9 cellular contexts compared by ENCODE assay signal in the genomic region with DNA sequence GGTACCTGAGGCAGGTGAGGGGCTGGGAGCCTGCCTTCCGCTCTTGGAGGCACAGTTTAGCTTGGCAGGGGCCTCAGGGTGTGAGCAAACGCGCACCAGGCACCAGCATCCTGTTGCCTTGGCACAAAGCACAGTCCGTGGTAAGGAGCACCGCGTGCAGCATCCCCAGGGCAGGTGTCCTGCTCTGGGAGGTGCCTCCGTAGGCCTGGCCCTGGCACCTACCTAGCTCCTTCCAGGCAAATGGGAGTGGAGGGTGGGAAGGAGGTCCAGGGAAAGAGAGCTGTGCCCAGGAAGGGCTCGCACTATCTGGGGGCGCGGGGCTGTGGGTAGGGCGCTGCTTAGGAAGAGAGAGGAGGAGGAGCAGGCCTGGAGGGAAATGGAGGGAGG. TPM values are rescaled to one million over a fixed set of nuclear protein-coding genes. Genes with fewer than 3 reads are reported as not detected.
DNase-seq lines count a peak whose midpoint lies in the region; ATAC-seq and TF ChIP-seq lines count a peak whose summit lies in the region.
"Had no signal": no experiment of that assay in that cellular context is flagged by ENCODE, and none has a peak within 500 bp of the region (broad histone marks: within the 10 kb centered on the region; RNA-seq: fewer than 3 reads in every experiment).

No MANE protein-coding gene starts in this region.

- H3K27me3 ChIP-seq in OCI-LY1 (ENCODE audit: insufficient read depth, low read length): no peaks in the 10 kb centered on the region

- H3K4me3 Mint-ChIP-seq in stimulated activated effector memory CD8-positive, alpha-beta T cell treated with anti-CD3 and anti-CD28 coated beads, Interleukin-12 subunit alpha, Interleukin-12 subunit beta, amount 100 ng/mL, for 72 hours: peak overlapping the region; percentile 68

- H3K27ac Mint-ChIP-seq in stimulated activated effector memory CD8-positive, alpha-beta T cell treated with anti-CD3 and anti-CD28 coated beads, Interleukin-12 subunit alpha, Interleukin-12 subunit beta, amount 100 ng/mL, for 72 hours: peak overlapping the region; percentile 29
- H3K27ac Mint-ChIP-seq: CD4-positive, CD25-positive, alpha-beta regulatory T cell had no signal

- H3K36me3 ChIP-seq in OCI-LY1 (ENCODE audit: insufficient read depth, low read length): peaks cover 7% of the 10 kb centered on the region; the same call in 1 of the 2 replicates

- H3K79me2 ChIP-seq in OCI-LY1 (ENCODE audit: insufficient read depth, low read length): no peaks in the 10 kb centered on the region

- H2AFZ ChIP-seq in OCI-LY1 (ENCODE audit: low read length): no peak overlapping the region

- H3K4me1 Mint-ChIP-seq in stimulated activated effector memory CD8-positive, alpha-beta T cell treated with anti-CD3 and anti-CD28 coated beads, Interleukin-12 subunit alpha, Interleukin-12 subunit beta, amount 100 ng/mL, for 72 hours: peaks cover 50% of the 10 kb centered on the region

- no peak for ATAC-seq in stimulated activated effector memory CD8-positive, alpha-beta T cell treated with anti-CD3 and anti-CD28 coated beads, Interleukin-12 subunit alpha, Interleukin-12 subunit beta, amount 100 ng/mL, for 72 hours
- ATAC-seq in GM18873 (IDR thresholded peaks at IDR 0.05; ENCODE audit: low FRiP score, unreplicated experiment) (no peak), GM19324 (IDR thresholded peaks at IDR 0.05; ENCODE audit: low FRiP score, unreplicated experiment) (no peak)

- H4K20me1 ChIP-seq in OCI-LY1 (ENCODE audit: insufficient read depth, low read length): no peaks in the 10 kb centered on the region

- DNase-seq in NCI-H526 (lab: John Stamatoyannopoulos, UW) (peak; percentile 34 to 62), NCI-H526 treated with DMSO at 0.1 percent for 48 hours (lab: John Stamatoyannopoulos, UW) (no peak), glomerular visceral epithelial cell (ENCODE audit: extremely low spot score) (peak; percentile 3), cardiac septum (ENCODE audit: low spot score) (no peak)
- DNase-seq in stimulated activated effector memory CD8-positive, alpha-beta T cell treated with anti-CD3 and anti-CD28 coated beads, Interleukin-12 subunit alpha, Interleukin-12 subunit beta, amount 100 ng/mL, for 72 hours (ENCODE audit: low spot score in 2 of 2): no peak

- peaks cover 7% of the 10 kb centered on the region for H3K36me3 Mint-ChIP-seq in stimulated activated effector memory CD8-positive, alpha-beta T cell treated with anti-CD3 and anti-CD28 coated beads, Interleukin-12 subunit alpha, Interleukin-12 subunit beta, amount 100 ng/mL, for 72 hours
- H3K36me3 Mint-ChIP-seq: CD4-positive, CD25-positive, alpha-beta regulatory T cell had no signal

- intact Hi-C loops in cardiac septum (cut with DNase I): loop anchor here (1.0 to 5.0 kb wide), 5 partner anchors 55 to 495 kb away; no protein-coding TSS in a partner anchor

- peaks cover 69% of the 10 kb centered on the region for H3K4me1 ChIP-seq in OCI-LY1 (ENCODE audit: insufficient read depth, low read length, severe bottlenecking)

- no peak for TF ChIP-seq CTCF in OCI-LY1 (IDR thresholded peaks at IDR 0.05; ENCODE audit: low read length)

- H3K4me2 ChIP-seq in OCI-LY1 (ENCODE audit: low read length): peak overlapping the region; percentile 77

- H3K9ac ChIP-seq in OCI-LY1 (ENCODE audit: low read length): no peak overlapping the region; the same call in 1 of the 2 replicates

- H3K9me2 ChIP-seq in OCI-LY1 (ENCODE audit: low read depth, low read length): no peaks in the 10 kb centered on the region

- peak overlapping the region; percentile 75 for H3K4me3 ChIP-seq in OCI-LY1 (ENCODE audit: low read depth, low read length, poor library complexity, severe bottlenecking)

- no peaks in the 10 kb centered on the region for H3K9me3 ChIP-seq in OCI-LY1 (ENCODE audit: low read length)

- no peaks in the 10 kb centered on the region for H3K9me3 Mint-ChIP-seq in stimulated activated effector memory CD8-positive, alpha-beta T cell treated with anti-CD3 and anti-CD28 coated beads, Interleukin-12 subunit alpha, Interleukin-12 subunit beta, amount 100 ng/mL, for 72 hours

- H3K27ac ChIP-seq in OCI-LY1 (ENCODE audit: low read depth, low read length, poor library complexity, severe bottlenecking): peak overlapping the region; percentile 87

- no peaks in the 10 kb centered on the region for H3F3A ChIP-seq in OCI-LY1 (ENCODE audit: insufficient read depth, low read length)

RNA-seq across cellular contexts. Expression of a gene that starts 3.1 kb away (rescaled TPM):
- total RNA-seq in cardiac septum: 56.4 TPM

Comparison
In these comparisons a context has a peak if more than half of its experiments do, and no peak if none do; other contexts are left out.
1. DNase-seq: peak in NCI-H526 (2 of 2) and glomerular visceral epithelial cell (single experiment); none in NCI-H526 treated with DMSO at 0.1 percent for 48 hours (single experiment), stimulated activated effector memory CD8-positive, alpha-beta T cell treated with anti-CD3 and anti-CD28 coated beads, Interleukin-12 subunit alpha, Interleukin-12 subunit beta, amount 100 ng/mL, for 72 hours (0 of 2) and cardiac septum (single experiment).